ENCODE assay signal across 22 cellular contexts in genomic region chr5:133900498-133901270, GRCh38.
"Had no signal": no experiment of that assay in that cellular context is flagged by ENCODE, and none has a peak within 500 bp of the region (broad histone marks: within the 10 kb centered on the region; RNA-seq: fewer than 3 reads in every experiment).

No MANE protein-coding gene starts in this region.

- H3K4me3 ChIP-seq: dorsolateral prefrontal cortex, esophagus muscularis mucosa, gastrocnemius medialis, mucosa of descending colon, ovary, right atrium auricular region, sigmoid colon, skin epidermis, testis, transverse colon had no signal

- H3K36me3 ChIP-seq: esophagus muscularis mucosa, gastrocnemius medialis, ovary, right atrium auricular region, sigmoid colon, transverse colon had no signal

- H3K27ac ChIP-seq: dorsolateral prefrontal cortex, esophagus muscularis mucosa, gastrocnemius medialis, ovary, right atrium auricular region, sigmoid colon, skin epidermis, testis, transverse colon had no signal

- H3K4me3 Mint-ChIP-seq: naive thymus-derived CD8-positive, alpha-beta T cell; stimulated activated naive B cell treated with anti-CD40 and anti-IgM and Interleukin-4, amounts not matched to agents 10 μg/mL and 1 μg/mL and 100 μg/mL, for 72 hours; stimulated activated naive CD8-positive, alpha-beta T cell treated with anti-CD3 and anti-CD28 coated beads, Interleukin-15, amount 100 ng/mL, for 72 hours had no signal

- ATAC-seq: gastrocnemius medialis; left lobe of liver; mucosa of descending colon; naive thymus-derived CD8-positive, alpha-beta T cell; stimulated activated naive B cell treated with anti-CD40 and anti-IgM and Interleukin-4, amounts not matched to agents 10 μg/mL and 1 μg/mL and 100 μg/mL, for 72 hours; stimulated activated naive CD8-positive, alpha-beta T cell treated with anti-CD3 and anti-CD28 coated beads, Interleukin-15, amount 100 ng/mL, for 72 hours had no signal

- H3K27ac Mint-ChIP-seq: naive thymus-derived CD8-positive, alpha-beta T cell; stimulated activated naive B cell treated with anti-CD40 and anti-IgM and Interleukin-4, amounts not matched to agents 10 μg/mL and 1 μg/mL and 100 μg/mL, for 72 hours had no signal

- H3K9me3 Mint-ChIP-seq: naive thymus-derived CD8-positive, alpha-beta T cell; stimulated activated naive B cell treated with anti-CD40 and anti-IgM and Interleukin-4, amounts not matched to agents 10 μg/mL and 1 μg/mL and 100 μg/mL, for 72 hours; stimulated activated naive CD8-positive, alpha-beta T cell treated with anti-CD3 and anti-CD28 coated beads, Interleukin-15, amount 100 ng/mL, for 72 hours had no signal

- H3K9me3 ChIP-seq: esophagus muscularis mucosa, gastrocnemius medialis, mucosa of descending colon, ovary, right atrium auricular region, sigmoid colon, testis, transverse colon had no signal

- DNase-seq: cortex of kidney; dorsolateral prefrontal cortex; effector CD8-positive, alpha-beta T cell; gastrocnemius medialis; glutamatergic neuron; islet precursor cell; mammary epithelial cell; mucosa of descending colon; naive thymus-derived CD8-positive, alpha-beta T cell; nucleus accumbens; ovary; sigmoid colon; stimulated activated CD4-positive, alpha-beta T cell treated with anti-CD3 and anti-CD28 coated beads, Interleukin-2, amount 100 ng/mL, for 24 hours; stimulated activated CD4-positive, alpha-beta T cell treated with anti-CD3 and anti-CD28 coated beads, Interleukin-4, amount 100 ng/mL, for 4 hours; stimulated activated naive B cell treated with anti-CD40 and anti-IgM and Interleukin-4, amounts not matched to agents 10 μg/mL and 1 μg/mL and 100 μg/mL, for 72 hours; stimulated activated naive CD8-positive, alpha-beta T cell treated with anti-CD3 and anti-CD28 coated beads, Interleukin-15, amount 100 ng/mL, for 72 hours; testis; transverse colon had no signal

- H3K36me3 Mint-ChIP-seq: naive thymus-derived CD8-positive, alpha-beta T cell; stimulated activated naive B cell treated with anti-CD40 and anti-IgM and Interleukin-4, amounts not matched to agents 10 μg/mL and 1 μg/mL and 100 μg/mL, for 72 hours had no signal

- H3K27me3 ChIP-seq: dorsolateral prefrontal cortex, esophagus muscularis mucosa, gastrocnemius medialis, ovary, right atrium auricular region, sigmoid colon, testis, transverse colon had no signal

- H3K27me3 Mint-ChIP-seq: stimulated activated naive B cell treated with anti-CD40 and anti-IgM and Interleukin-4, amounts not matched to agents 10 μg/mL and 1 μg/mL and 100 μg/mL, for 72 hours; stimulated activated naive CD8-positive, alpha-beta T cell treated with anti-CD3 and anti-CD28 coated beads, Interleukin-15, amount 100 ng/mL, for 72 hours had no signal

- H3K4me1 ChIP-seq: esophagus muscularis mucosa, gastrocnemius medialis, right atrium auricular region, sigmoid colon, testis, transverse colon had no signal
